In the genomic region with DNA sequence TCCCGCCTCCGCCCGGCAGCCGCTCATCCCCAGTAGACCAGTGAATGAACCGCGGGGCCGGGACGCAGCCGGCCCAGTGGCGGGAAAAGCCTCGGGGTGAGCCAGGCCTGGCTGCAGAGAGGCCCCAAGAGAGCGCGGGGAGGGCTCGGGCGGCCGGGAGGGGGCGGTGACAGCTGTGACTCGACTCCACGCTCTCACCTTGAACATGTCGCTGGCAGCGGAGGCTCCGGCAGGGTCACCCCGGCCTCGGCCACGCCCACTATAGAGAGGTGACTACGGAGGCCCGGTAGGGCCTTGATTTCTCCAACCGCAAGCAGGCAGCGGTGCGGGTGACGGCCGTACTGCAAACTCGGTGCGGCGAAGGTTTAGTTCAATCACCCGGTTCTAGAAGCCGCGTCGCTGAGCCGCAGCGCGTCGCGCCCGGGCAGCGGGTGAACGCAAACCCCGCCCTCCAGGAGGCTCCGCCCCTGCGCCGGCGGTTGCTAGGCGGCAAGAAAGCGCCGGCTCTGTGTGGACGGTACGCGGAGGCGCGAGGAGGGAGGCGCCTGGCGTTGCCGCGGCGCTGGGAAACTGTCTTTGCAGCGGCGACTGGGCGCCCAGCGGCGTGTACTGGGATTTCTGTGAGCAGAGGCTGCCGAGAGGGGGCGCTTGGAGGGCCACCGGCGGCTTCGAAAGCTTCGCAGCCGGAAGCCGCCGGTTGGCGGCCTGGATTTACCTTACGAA, we compare ENCODE assay signal across 8 cellular contexts. TPM values are rescaled to one million over a fixed set of nuclear protein-coding genes. Genes with fewer than 3 reads are reported as not detected.
DNase-seq lines count a peak whose midpoint lies in the region; ATAC-seq, FAIRE-seq and TF ChIP-seq lines count a peak whose summit lies in the region.

A gene (minus strand): TSS at position 443 of the 723 bp plus-strand sequence. CDS start 236 bp downstream, at position 207.
A gene with protein sequence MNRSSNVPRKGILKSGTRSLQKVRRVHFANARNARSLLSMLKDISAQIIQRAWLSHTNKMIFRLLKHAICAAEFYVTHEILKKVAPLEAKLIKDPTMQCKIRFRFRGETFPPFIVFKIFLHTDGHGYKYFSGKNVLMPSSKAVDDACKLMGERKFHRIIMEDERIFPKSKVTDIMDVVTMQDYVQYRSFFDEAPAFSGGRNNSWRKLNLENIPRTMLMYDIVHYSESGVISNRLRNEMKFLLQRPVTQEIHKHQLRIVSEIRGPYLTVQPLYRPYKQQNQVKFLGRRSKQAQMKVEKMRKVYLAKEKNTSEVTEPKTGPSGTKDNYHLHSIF (plus strand): TSS at position 511 of the 723 bp plus-strand sequence. CDS start 2,297 bp downstream, outside the sequence.

- H3K4me3 ChIP-seq in heart right ventricle (peak within 1 kb of the TSS; percentile 50 to 75 (median 65)), prostate gland (peak within 1 kb of the TSS; percentile 45 to 51)

- TF ChIP-seq CTCF in heart right ventricle (IDR thresholded peaks at IDR 0.05) (peak; percentile 49 to 89 (median 74)), prostate gland (IDR thresholded peaks at IDR 0.05) (peak; percentile 57 to 95 (median 74))

- peaks cover 0 to 26% (median 0%) of the 10 kb centered on the region in 7 donors for H3K27me3 ChIP-seq in heart right ventricle
- H3K27me3 ChIP-seq in prostate gland (replicated peaks; ENCODE audit: insufficient read depth), result no peaks in the 10 kb centered on the region

- ATAC-seq in HG02798 (IDR thresholded peaks at IDR 0.05; ENCODE audit: poor library complexity, unreplicated experiment) (peak; percentile 94), heart right ventricle (peak; percentile 96 to 99 (median 98))

- peak within 1 kb of the TSS; percentile 64 for H3K27ac ChIP-seq in adipose tissue (ENCODE audit: low read depth, low read length)
- H3K27ac ChIP-seq in heart right ventricle, result peak within 1 kb of the TSS; percentile 78 to 95 (median 88)
- peak within 1 kb of the TSS; percentile 82 to 87 for H3K27ac ChIP-seq in prostate gland

- H3K36me3 ChIP-seq in heart right ventricle (no peaks in the 10 kb centered on the region), prostate gland (no peaks in the 10 kb centered on the region)

- peaks cover 0 to 16% (median 2%) of the 10 kb centered on the region in 9 donors for H3K4me1 ChIP-seq in heart right ventricle
- no peaks in the 10 kb centered on the region for H3K4me1 ChIP-seq in prostate gland (replicated peaks)

- DNase-seq in GM12891 (ENCODE audit: insufficient read length, low spot score) (peak; percentile 64), NCI-H1417 treated with DMSO at 0.1 percent for 48 hours (lab: John Stamatoyannopoulos, UW) (peak; percentile 97), SW 1271 (lab: John Stamatoyannopoulos, UW) (peak; percentile 53 to 87), heart right ventricle (peak; percentile 89 to 91), prostate gland (ENCODE audit: low spot score) (peak; percentile 87), urothelium cell line (ENCODE audit: low spot score) (peak; percentile 80)

- 0 to 35% (median 0%) methylated on average over 42 to 81 of the region's 81 CpGs for WGBS in adipose tissue, 3 donors
- 0 to 1% methylated on average over 61 to 81 of the region's 81 CpGs for WGBS in heart right ventricle, 2 donors
- under 1% methylated on average over 51 of the region's 81 CpGs for WGBS in prostate gland

- intact Hi-C loops in heart right ventricle (cut with DNase I), result loop anchor here (1.0 to 10.0 kb wide), 11 partner anchors 115 to 245 kb away; a partner anchor contains a TSS
- intact Hi-C loops in prostate gland (cut with DNase I), result loop anchor here (10.0 kb wide), 3 partner anchors 117 to 237 kb away; a partner anchor contains a TSS

- FAIRE-seq in GM12891 (lab: Jason Lieb, UNC), result peak; percentile 96
- FAIRE-seq in urothelium cell line (lab: Jason Lieb, UNC), result no peak

- no peak for TF ChIP-seq POLR2A in GM12891 (IDR thresholded peaks at IDR 0.05; ENCODE audit: low read depth, low read length)
- no peak for TF ChIP-seq POLR2A in prostate gland (IDR thresholded peaks at IDR 0.05)

- H3K9me3 ChIP-seq in heart right ventricle (no peaks in the 10 kb centered on the region), prostate gland (no peaks in the 10 kb centered on the region)

TF ChIP-seq in GM12891, 5 proteins besides CTCF, POLR2A, EP300 and RAD21:
- TF ChIP-seq TAF1 (IDR thresholded peaks at IDR 0.05; ENCODE audit: low read depth, low read length) (no peak; the same call in 1 of the 2 replicates), PAX5 (IDR thresholded peaks at IDR 0.05; ENCODE audit: insufficient read depth, low read length, severe bottlenecking) (no peak), SPI1 (IDR thresholded peaks at IDR 0.05; ENCODE audit: low read depth, low read length) (no peak), POLR2AphosphoS5 (IDR thresholded peaks at IDR 0.05; ENCODE audit: low read depth, low read length) (no peak), POU2F2 (IDR thresholded peaks at IDR 0.05; ENCODE audit: low read depth, low read length) (no peak)

RNA-seq across cellular contexts. Expression of the first gene that starts in this region (rescaled TPM):
- 24.8 TPM for polyA plus RNA-seq in GM12891 (2012; ENCODE audit: low read depth, missing spikeins)
- 10 to 100 TPM in 2 of 3 donors, 1 to 10 TPM in 1; 8.7 to 15.8 (median 11.7) TPM for polyA plus RNA-seq in adipose tissue
- total RNA-seq in heart right ventricle, result 100 to 1,000 TPM in 7 of 10 donors, 10 to 100 TPM in 3; 73.5 to 132 (median 103) TPM
- 10 to 100 TPM; 60.9 to 64.9 TPM for polyA plus RNA-seq in heart right ventricle
- total RNA-seq in prostate gland, result 10 to 100 TPM; 12.3 to 17.3 TPM

RNA-seq across cellular contexts. Expression of the second gene that starts in this region (rescaled TPM):
- polyA plus RNA-seq in GM12891 (2012; ENCODE audit: low read depth, missing spikeins), result 0.17 TPM
- polyA plus RNA-seq in adipose tissue (under 1 TPM in 2 of 3 donors, not detected in 1; 0.15 to 0.16 TPM), heart right ventricle (under 1 TPM; 0.09 to 0.29 TPM)
- total RNA-seq in heart right ventricle (1 to 10 TPM in 1 of 10 donors, under 1 TPM in 7, not detected in 2; 0.13 to 1.1 (median 0.33) TPM), prostate gland (under 1 TPM in 1 of 2 donors, not detected in 1; 0.14 TPM)

Comparison
In these comparisons a context has a peak if more than half of its experiments do, and no peak if none do; other contexts are left out.
1. Peak in every context shown above with its lines: DNase-seq, ATAC-seq, H3K4me3 ChIP-seq and H3K27ac ChIP-seq.
2. RNA of the first gene that starts in this region (total RNA-seq): 73.5 to 132 TPM in heart right ventricle; 12.3 to 17.3 TPM in prostate gland; every median in the first group is over 4 times any median in the second.